14 cellular contexts compared by ENCODE assay signal in the genomic region with DNA sequence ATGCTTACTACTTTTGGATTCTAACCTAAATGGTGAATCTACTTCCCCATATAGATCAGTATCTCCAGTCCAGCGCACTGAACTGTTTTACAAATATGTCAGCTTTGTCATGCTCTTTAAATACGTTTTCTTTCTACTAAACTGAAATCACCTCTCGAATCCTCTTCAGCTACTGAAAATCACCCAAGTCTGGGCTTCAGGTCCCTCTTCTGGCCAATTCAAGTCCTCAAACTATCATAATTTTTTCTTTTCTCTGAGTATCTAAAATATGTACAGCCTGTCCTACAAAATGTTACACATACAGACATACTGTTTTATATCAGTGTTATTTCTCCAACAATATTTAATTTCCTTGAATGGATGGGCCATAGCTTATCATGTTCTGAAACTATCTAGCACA.
A peak's percentile ranks its signal among the peaks of the same experiment; 100 is the strongest.
DNase-seq lines count a peak whose midpoint lies in the region; ATAC-seq and TF ChIP-seq lines count a peak whose summit lies in the region.
"Had no signal": no experiment of that assay in that cellular context is flagged by ENCODE, and none has a peak within 500 bp of the region (broad histone marks: within the 10 kb centered on the region; RNA-seq: fewer than 3 reads in every experiment).

No MANE protein-coding gene starts in this region.

- DNase-seq in A673 (ENCODE audit: low spot score) (no peak), COR-L47 (lab: John Stamatoyannopoulos, UW) (peak; percentile 11), endodermal cell (no peak), neural progenitor cell (ENCODE audit: low spot score) (no peak), hypothalamus (lab: John Stamatoyannopoulos, UW) (no peak)
- DNase-seq: CD8-positive, alpha-beta memory T cell; GF-D8; H7; NCI-H1092; NCI-H187 treated with DMSO at 0.1 percent for 48 hours; T-cell; T-helper 9 cell had no signal

- no peaks in the 10 kb centered on the region for H3K36me3 ChIP-seq in A673 (ENCODE audit: insufficient read depth, low read length, poor library complexity, severe bottlenecking)
- no peaks in the 10 kb centered on the region for H3K36me3 ChIP-seq in OCI-LY3 (replicated peaks; ENCODE audit: low read depth, low read length)
- no peaks in the 10 kb centered on the region for H3K36me3 ChIP-seq in endodermal cell (ENCODE audit: control insufficient read depth, insufficient read depth, low read length)
- H3K36me3 ChIP-seq in neural progenitor cell: no peaks in the 10 kb centered on the region

- POLR2A ChIA-PET in A673 (lab: Charles Lee; ENCODE audit: low non-redundant PET): no interaction called here

- H3K4me3 Mint-ChIP-seq in endodermal cell: no peak overlapping the region
- H3K4me3 Mint-ChIP-seq in neural progenitor cell: no peak overlapping the region
- H3K4me3 Mint-ChIP-seq: CD8-positive, alpha-beta memory T cell; T-cell had no signal

- H3K9ac ChIP-seq in OCI-LY3 (ENCODE audit: low read length): no peak overlapping the region
- H3K9ac ChIP-seq in endodermal cell (ENCODE audit: extremely low read depth, low read length, poor library complexity, severe bottlenecking): no peak overlapping the region
- no peak overlapping the region for H3K9ac ChIP-seq in neural progenitor cell

- H3K27ac ChIP-seq in A673 (ENCODE audit: low read depth, low read length, poor library complexity, severe bottlenecking) (no peak overlapping the region), OCI-LY3 (ENCODE audit: low read length) (no peak overlapping the region), endodermal cell (ENCODE audit: low read depth, low read length) (no peak overlapping the region), neural progenitor cell (no peak overlapping the region)

- intact Hi-C loops in A673 (cut with micrococcal nuclease; ENCODE audit: unreplicated experiment): no loop called here

- 90 to 93% methylated on average over 3 of the region's 3 CpGs for WGBS in endodermal cell (ENCODE audit: insufficient coverage in 1 of 2, insufficient read length in 1 of 2), 2 experiments

- no peak overlapping the region for H3K27ac Mint-ChIP-seq in endodermal cell
- H3K27ac Mint-ChIP-seq in neural progenitor cell: no peak overlapping the region
- H3K27ac Mint-ChIP-seq: CD8-positive, alpha-beta memory T cell; T-cell had no signal

- H3K4me3 ChIP-seq in A673 (ENCODE audit: low read depth, low read length, poor library complexity, severe bottlenecking) (no peak overlapping the region), OCI-LY3 (ENCODE audit: low read length) (no peak overlapping the region), endodermal cell (ENCODE audit: low read length) (no peak overlapping the region), neural progenitor cell (no peak overlapping the region)

- H4K20me1 ChIP-seq in OCI-LY3 (ENCODE audit: insufficient read depth, low read length): no peaks in the 10 kb centered on the region
- no peaks in the 10 kb centered on the region for H4K20me1 ChIP-seq in neural progenitor cell (ENCODE audit: low read depth)

- no peaks in the 10 kb centered on the region for H3K27me3 Mint-ChIP-seq in endodermal cell (ENCODE audit: insufficient read depth)
- peaks cover 4% of the 10 kb centered on the region for H3K27me3 Mint-ChIP-seq in neural progenitor cell (ENCODE audit: insufficient read depth, low read depth)
- H3K27me3 Mint-ChIP-seq: CD8-positive, alpha-beta memory T cell had no signal

- TF ChIP-seq CTCF in A673 (conservative IDR thresholded peaks at IDR 0.05; ENCODE audit: low read depth, low read length) (0 out of 2 replicates have a peak, but pooled peaks have one; percentile 10), OCI-LY3 (IDR thresholded peaks at IDR 0.05; ENCODE audit: low read depth, low read length) (peak; percentile 36), endodermal cell (conservative IDR thresholded peaks at IDR 0.05) (peak; percentile 46), neural progenitor cell (IDR thresholded peaks at IDR 0.05) (no peak)

- no peak for ATAC-seq in HG02870 (IDR thresholded peaks at IDR 0.05; ENCODE audit: unreplicated experiment)
- ATAC-seq: T-cell had no signal

- H3K27me3 ChIP-seq in A673 (replicated peaks; ENCODE audit: insufficient read depth, low read depth, low read length, poor library complexity): no peaks in the 10 kb centered on the region
- no peaks in the 10 kb centered on the region for H3K27me3 ChIP-seq in OCI-LY3 (ENCODE audit: low read depth, low read length)
- no peaks in the 10 kb centered on the region for H3K27me3 ChIP-seq in endodermal cell (ENCODE audit: control insufficient read depth, insufficient read depth, low read length, poor library complexity, severe bottlenecking)
- H3K27me3 ChIP-seq in neural progenitor cell: no peaks in the 10 kb centered on the region

- H3K9me3 ChIP-seq in A673 (ENCODE audit: low read depth, low read length, poor library complexity, severe bottlenecking) (no peaks in the 10 kb centered on the region), OCI-LY3 (ENCODE audit: insufficient read depth, low read length) (no peaks in the 10 kb centered on the region), endodermal cell (ENCODE audit: control insufficient read depth, low read length) (no peaks in the 10 kb centered on the region), neural progenitor cell (ENCODE audit: low read depth) (no peaks in the 10 kb centered on the region)

- H3K4me2 ChIP-seq in OCI-LY3 (ENCODE audit: low read length) (no peak overlapping the region), neural progenitor cell (no peak overlapping the region)

- CTCF ChIA-PET in A673 (lab: Charles Lee): no interaction called here

- BruUV-seq in A673 (replicated peaks; lab: Mats Ljungman, UMichigan): no TSS peak

- H3K9me3 Mint-ChIP-seq in endodermal cell (no peaks in the 10 kb centered on the region), neural progenitor cell (no peaks in the 10 kb centered on the region)
- H3K9me3 Mint-ChIP-seq: T-cell had no signal

- peaks cover 5% of the 10 kb centered on the region for H3K4me1 Mint-ChIP-seq in endodermal cell
- peaks cover 42% of the 10 kb centered on the region for H3K4me1 Mint-ChIP-seq in neural progenitor cell
- H3K4me1 Mint-ChIP-seq: CD8-positive, alpha-beta memory T cell; T-cell had no signal

- H3F3A ChIP-seq in neural progenitor cell (ENCODE audit: low read depth): peaks cover 2% of the 10 kb centered on the region

- H3K79me2 ChIP-seq in OCI-LY3 (ENCODE audit: low read length): no peaks in the 10 kb centered on the region
- no peaks in the 10 kb centered on the region for H3K79me2 ChIP-seq in neural progenitor cell (ENCODE audit: low read depth)

- H2AFZ ChIP-seq in OCI-LY3 (ENCODE audit: low read depth, low read length) (no peak overlapping the region), neural progenitor cell (replicated peaks) (no peak overlapping the region)

- H3K36me3 Mint-ChIP-seq in endodermal cell (ENCODE audit: low read depth): no peaks in the 10 kb centered on the region
- H3K36me3 Mint-ChIP-seq in neural progenitor cell: no peaks in the 10 kb centered on the region
- H3K36me3 Mint-ChIP-seq: CD8-positive, alpha-beta memory T cell; T-cell had no signal

- H3K4me1 ChIP-seq in A673 (ENCODE audit: insufficient read depth, low read length, poor library complexity, severe bottlenecking) (peaks cover 13% of the 10 kb centered on the region), OCI-LY3 (ENCODE audit: low read length) (no peaks in the 10 kb centered on the region), endodermal cell (ENCODE audit: control insufficient read depth, insufficient read depth, low read length) (no peaks in the 10 kb centered on the region), neural progenitor cell (peaks cover 29% of the 10 kb centered on the region)
